22 cellular contexts compared by ENCODE assay signal in the genomic region with DNA sequence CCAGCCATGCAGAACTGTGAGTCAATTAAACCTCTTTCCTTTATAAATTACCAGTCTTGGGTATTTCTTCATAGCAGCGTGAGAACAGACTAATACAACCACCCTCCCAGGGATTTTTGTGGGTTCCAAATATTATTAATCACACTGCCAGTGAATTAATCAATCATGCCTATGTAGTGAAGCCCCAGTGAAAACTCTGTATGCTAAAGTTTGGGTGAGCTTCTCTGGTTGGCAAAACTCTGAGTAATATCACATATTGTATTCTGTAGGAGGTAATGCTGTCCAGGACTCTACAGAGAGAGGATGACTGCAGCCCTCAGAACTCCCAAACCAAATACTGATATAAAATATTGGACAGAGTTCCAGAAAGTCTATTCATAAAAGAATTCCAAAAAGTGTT.
"Had no signal": no experiment of that assay in that cellular context is flagged by ENCODE, and none has a peak within 500 bp of the region (broad histone marks: within the 10 kb centered on the region; RNA-seq: fewer than 3 reads in every experiment).

No MANE protein-coding gene starts in this region.

- H3K9ac ChIP-seq: SK-N-SH had no signal

- H3K9me3 ChIP-seq: SK-N-SH had no signal

- ATAC-seq: Panc1, PC-3 had no signal

- DNase-seq: KBM-7; MV-4-11; NCI-H1048; NCI-H1105; NCI-H1417; NCI-H1436 treated with DMSO at 0.1 percent for 48 hours; NCI-H1694; NCI-H187 treated with DMSO at 0.1 percent for 48 hours; NCI-H2029 treated with DMSO at 0.1 percent for 48 hours; NCI-H2171; NCI-H226; NCI-H446; NCI-H510A; NCI-H524 treated with DMSO at 0.1 percent for 48 hours; NCI-H69; NCI-H774; NK-92 treated with Interleukin-12 subunit alpha and Interleukin-12 subunit beta, amount 100 ng/mL, for 24 hours; PC-3; SHP77; SK-N-SH; SW 1271 had no signal
